Comparison of ENCODE assay signal across 12 cellular contexts in genomic region chr12:57763881-57764661, GRCh38. TPM values are rescaled to one million over a fixed set of nuclear protein-coding genes. Genes with fewer than 3 reads are reported as not detected.
DNase-seq lines count a peak whose midpoint lies in the region; TF ChIP-seq lines count a peak whose summit lies in the region.
"Had no signal": no experiment of that assay in that cellular context is flagged by ENCODE, and none has a peak within 500 bp of the region (broad histone marks: within the 10 kb centered on the region; RNA-seq: fewer than 3 reads in every experiment).

No MANE protein-coding gene starts in this region.

- no peak for DNase-seq in activated naive CD4-positive, alpha-beta T cell treated with Interleukin-2 at 50 U/mL for 16 hours
- no peak for DNase-seq in activated CD4-positive, alpha-beta memory T cell treated with anti-CD3 and anti-CD28 coated beads, Interleukin-2, amount 10 ng/mL, durations not matched to agents 7 days and 5 days
- DNase-seq in suprapubic skin (ENCODE audit: low spot score in 2 of 2) (no peak), NOMO-1 treated with dmso at 0.1 percent for 144 hours (lab: John Stamatoyannopoulos, UW; ENCODE audit: unreplicated experiment) (no peak), NCI-H128 (lab: John Stamatoyannopoulos, UW; ENCODE audit: unreplicated experiment) (no peak)
- no peak for DNase-seq in stimulated activated naive CD4-positive, alpha-beta T cell (lab: John Stamatoyannopoulos, UW)
- DNase-seq: AML-193; central memory CD4-positive, alpha-beta T cell; GF-D8; uterus had no signal

- H3K4me3 ChIP-seq in iPS-18a (ENCODE audit: low read length) (peak overlapping the region; percentile 58), suprapubic skin (peak overlapping the region; percentile 48)
- H3K4me3 ChIP-seq: uterus had no signal

- POLR2A ChIA-PET in activated CD4-positive, alpha-beta memory T cell treated with anti-CD3 and anti-CD28 coated beads, Interleukin-2, amount 10 ng/mL, durations not matched to agents 7 days and 5 days (lab: Charles Lee) = interaction anchor here (0.8 to 1.5 kb wide), 4 partner anchors 8 to 138 kb away, joined by 3 to 6 read pairs (median 4); partner anchors contain the start of gene MARCHF9

- H3K27me3 ChIP-seq in iPS-18a (ENCODE audit: control insufficient read depth, insufficient read depth, low read length) = peaks cover 55% of the 10 kb centered on the region
- H3K27me3 ChIP-seq in suprapubic skin = peaks cover 37% of the 10 kb centered on the region

- H3K9me3 Mint-ChIP-seq in activated naive CD4-positive, alpha-beta T cell treated with anti-CD3 and anti-CD28 coated beads, Interleukin-2, amount 50 U/mL, for 24 hours = no peaks in the 10 kb centered on the region
- H3K9me3 Mint-ChIP-seq in activated CD4-positive, alpha-beta memory T cell treated with anti-CD3 and anti-CD28 coated beads, Interleukin-2, amount 10 ng/mL, durations not matched to agents 7 days and 5 days = no peaks in the 10 kb centered on the region

- H3K27ac ChIP-seq in iPS-18a (ENCODE audit: low read length) = no peak overlapping the region
- H3K27ac ChIP-seq in suprapubic skin = no peak overlapping the region
- H3K27ac ChIP-seq: uterus had no signal

- peak overlapping the region; percentile 80 for H3K27ac Mint-ChIP-seq in activated naive CD4-positive, alpha-beta T cell treated with anti-CD3 and anti-CD28 coated beads, Interleukin-2, amount 50 U/mL, for 24 hours
- no peak overlapping the region for H3K27ac Mint-ChIP-seq in activated CD4-positive, alpha-beta memory T cell treated with anti-CD3 and anti-CD28 coated beads, Interleukin-2, amount 10 ng/mL, durations not matched to agents 7 days and 5 days

- H3K9me3 ChIP-seq in iPS-18a (ENCODE audit: control insufficient read depth, low read depth, low read length) (no peaks in the 10 kb centered on the region), suprapubic skin (no peaks in the 10 kb centered on the region)
- H3K9me3 ChIP-seq: uterus had no signal

- no peak overlapping the region for H3K9ac ChIP-seq in iPS-18a (ENCODE audit: low read length)

- H3K4me3 Mint-ChIP-seq in activated naive CD4-positive, alpha-beta T cell treated with anti-CD3 and anti-CD28 coated beads, Interleukin-2, amount 50 U/mL, for 24 hours = peak overlapping the region; percentile 87
- H3K4me3 Mint-ChIP-seq in activated CD4-positive, alpha-beta memory T cell treated with anti-CD3 and anti-CD28 coated beads, Interleukin-2, amount 10 ng/mL, durations not matched to agents 7 days and 5 days = peak overlapping the region; percentile 85

- 86% methylated on average over 6 of the region's 6 CpGs for WGBS in suprapubic skin

- CTCF ChIA-PET in activated CD4-positive, alpha-beta memory T cell treated with anti-CD3 and anti-CD28 coated beads, Interleukin-2, amount 10 ng/mL, durations not matched to agents 7 days and 5 days (lab: Charles Lee) = interaction anchor here (1.0 to 4.7 kb wide), 3 partner anchors 8 to 23 kb away, joined by 4 to 32 read pairs (median 12); partner anchors contain the start of gene TSFM

- H3K36me3 ChIP-seq in iPS-18a (ENCODE audit: control insufficient read depth, low read depth, low read length) = peaks cover 9% of the 10 kb centered on the region
- peaks cover 15% of the 10 kb centered on the region for H3K36me3 ChIP-seq in suprapubic skin
- H3K36me3 ChIP-seq: uterus had no signal

- H3K36me3 Mint-ChIP-seq in activated naive CD4-positive, alpha-beta T cell treated with anti-CD3 and anti-CD28 coated beads, Interleukin-2, amount 50 U/mL, for 24 hours = peaks cover 12% of the 10 kb centered on the region
- peaks cover 5% of the 10 kb centered on the region for H3K36me3 Mint-ChIP-seq in activated CD4-positive, alpha-beta memory T cell treated with anti-CD3 and anti-CD28 coated beads, Interleukin-2, amount 10 ng/mL, durations not matched to agents 7 days and 5 days (ENCODE audit: low read depth)

- TF ChIP-seq CTCF in suprapubic skin (IDR thresholded peaks at IDR 0.05) = no peak

- H3K27me3 Mint-ChIP-seq in activated naive CD4-positive, alpha-beta T cell treated with anti-CD3 and anti-CD28 coated beads, Interleukin-2, amount 50 U/mL, for 24 hours = peaks cover 12% of the 10 kb centered on the region
- H3K27me3 Mint-ChIP-seq in activated CD4-positive, alpha-beta memory T cell treated with anti-CD3 and anti-CD28 coated beads, Interleukin-2, amount 10 ng/mL, durations not matched to agents 7 days and 5 days = peaks cover 12% of the 10 kb centered on the region

- TF ChIP-seq POLR2A in suprapubic skin (IDR thresholded peaks at IDR 0.05) = no peak

- peaks cover 44% of the 10 kb centered on the region for H3K4me1 Mint-ChIP-seq in activated naive CD4-positive, alpha-beta T cell treated with anti-CD3 and anti-CD28 coated beads, Interleukin-2, amount 50 U/mL, for 24 hours
- peaks cover 35% of the 10 kb centered on the region for H3K4me1 Mint-ChIP-seq in activated CD4-positive, alpha-beta memory T cell treated with anti-CD3 and anti-CD28 coated beads, Interleukin-2, amount 10 ng/mL, durations not matched to agents 7 days and 5 days

- TF ChIP-seq EP300 in suprapubic skin (IDR thresholded peaks at IDR 0.05) = no peak

- H3K4me1 ChIP-seq in iPS-18a (ENCODE audit: control insufficient read depth, low read depth, low read length) = peaks cover 17% of the 10 kb centered on the region
- H3K4me1 ChIP-seq in suprapubic skin = peaks cover 27% of the 10 kb centered on the region

RNA-seq across cellular contexts. Expression of gene CYP27B1, which starts 2.8 kb away (rescaled TPM):
- total RNA-seq in activated CD4-positive, alpha-beta memory T cell treated with anti-CD3 and anti-CD28 coated beads, Interleukin-2, amount 10 ng/mL, durations not matched to agents 7 days and 5 days = 1 to 10 TPM; 3.3 to 4.3 TPM
- total RNA-seq in suprapubic skin = 1 to 10 TPM; 1.2 to 4.1 (median 2.0) TPM

RNA-seq across cellular contexts. Expression of gene METTL1, which starts 7.8 kb away (rescaled TPM):
- total RNA-seq in activated CD4-positive, alpha-beta memory T cell treated with anti-CD3 and anti-CD28 coated beads, Interleukin-2, amount 10 ng/mL, durations not matched to agents 7 days and 5 days = 10 to 100 TPM; 12.5 to 13.8 TPM
- 10 to 100 TPM in 3 of 4 donors, 1 to 10 TPM in 1; 9.1 to 24.1 (median 16.4) TPM for total RNA-seq in suprapubic skin

RNA-seq across cellular contexts. Expression of gene EEF1AKMT3, which starts 8.3 kb away (rescaled TPM):
- total RNA-seq in activated CD4-positive, alpha-beta memory T cell treated with anti-CD3 and anti-CD28 coated beads, Interleukin-2, amount 10 ng/mL, durations not matched to agents 7 days and 5 days = 1 to 10 TPM; 4.2 to 4.7 TPM
- total RNA-seq in suprapubic skin = 10 to 100 TPM in 3 of 4 donors, 1 to 10 TPM in 1; 8.7 to 13.7 (median 11.3) TPM

RNA-seq across cellular contexts. Expression of gene MARCHF9, which starts 9.2 kb away (rescaled TPM):
- 10 to 100 TPM; 29.2 to 31.4 TPM for total RNA-seq in activated CD4-positive, alpha-beta memory T cell treated with anti-CD3 and anti-CD28 coated beads, Interleukin-2, amount 10 ng/mL, durations not matched to agents 7 days and 5 days
- total RNA-seq in suprapubic skin = 10 to 100 TPM; 10.2 to 26.6 (median 13.1) TPM

RNA-seq across cellular contexts. Expression of gene CDK4, which starts 12.0 kb away (rescaled TPM):
- total RNA-seq in activated CD4-positive, alpha-beta memory T cell treated with anti-CD3 and anti-CD28 coated beads, Interleukin-2, amount 10 ng/mL, durations not matched to agents 7 days and 5 days = 10 to 100 TPM; 87.7 to 88.6 TPM
- total RNA-seq in suprapubic skin = 10 to 100 TPM; 35.7 to 82.3 (median 47.0) TPM
